In genomic region chr2:241099246-241099645, GRCh38 we compare ENCODE assay signal across 21 cellular contexts. TPM values are rescaled to one million over a fixed set of nuclear protein-coding genes. Genes with fewer than 3 reads are reported as not detected.
DNase-seq lines count a peak whose midpoint lies in the region; ATAC-seq and TF ChIP-seq lines count a peak whose summit lies in the region.
"Had no signal": no experiment of that assay in that cellular context is flagged by ENCODE, and none has a peak within 500 bp of the region (broad histone marks: within the 10 kb centered on the region; RNA-seq: fewer than 3 reads in every experiment).

No MANE protein-coding gene starts in this region.

- H3K27me3 ChIP-seq in Karpas-422 (ENCODE audit: low read length): no peaks in the 10 kb centered on the region
- no peaks in the 10 kb centered on the region for H3K27me3 ChIP-seq in effector memory CD4-positive, alpha-beta T cell (replicated peaks; ENCODE audit: control insufficient read depth, insufficient read depth, low read length, poor library complexity, severe bottlenecking)
- H3K27me3 ChIP-seq in breast epithelium: no peaks in the 10 kb centered on the region
- H3K27me3 ChIP-seq: BE2C, foreskin keratinocyte, Peyer's patch, tibial artery had no signal

- no peak overlapping the region for H2AFZ ChIP-seq in Karpas-422 (ENCODE audit: low read length)
- H2AFZ ChIP-seq: parathyroid adenoma had no signal

- TF ChIP-seq POLR2A in breast epithelium (IDR thresholded peaks at IDR 0.05): no peak
- TF ChIP-seq POLR2A in GM18505 (IDR thresholded peaks at IDR 0.05; ENCODE audit: borderline replicate concordance, extremely low read depth, insufficient read depth, insufficient read length): no peak

- no peaks in the 10 kb centered on the region for H3K9me2 ChIP-seq in Karpas-422 (replicated peaks; ENCODE audit: insufficient read depth, low read length)

- H3K79me2 ChIP-seq in Karpas-422 (ENCODE audit: low read length): peaks cover 79% of the 10 kb centered on the region

- no peak for DNase-seq in Karpas-422
- DNase-seq in effector memory CD4-positive, alpha-beta T cell: no peak
- no peak for DNase-seq in breast epithelium (ENCODE audit: low spot score in 2 of 2)
- DNase-seq: BE2C; dermis blood vessel endothelial cell; foreskin keratinocyte; hippocampal formation; kidney; NCI-H187; NCI-H345; stimulated activated naive CD4-positive, alpha-beta T cell; tibial artery had no signal

- no peak for TF ChIP-seq CTCF in 22Rv1 (IDR thresholded peaks at IDR 0.05)
- no peak for TF ChIP-seq CTCF in C4-2B (conservative IDR thresholded peaks at IDR 0.05)
- no peak for TF ChIP-seq CTCF in breast epithelium (IDR thresholded peaks at IDR 0.05)

- intact Hi-C loops in breast epithelium (cut with DNase I; ENCODE audit: low total_unique reads): no loop called here

- no peak overlapping the region for H3K9ac ChIP-seq in Karpas-422 (ENCODE audit: low read length)
- H3K9ac ChIP-seq: parathyroid adenoma had no signal

- peak overlapping the region; percentile 84 for H3K4me2 ChIP-seq in Karpas-422 (ENCODE audit: low read depth, low read length, poor library complexity, severe bottlenecking)

- H3K27ac ChIP-seq in 22Rv1 (peak overlapping the region; percentile 100), C4-2B (peak overlapping the region; percentile 18; the same call in 1 of the 2 replicates), Karpas-422 (ENCODE audit: low read length) (no peak overlapping the region), breast epithelium (no peak overlapping the region)
- H3K27ac ChIP-seq in effector memory CD4-positive, alpha-beta T cell (ENCODE audit: insufficient read depth, low read length, poor library complexity, severe bottlenecking): peak overlapping the region; percentile 14
- H3K27ac ChIP-seq: epithelial cell of prostate, foreskin keratinocyte, HL-60, parathyroid adenoma, Peyer's patch, tibial artery had no signal

- H3K4me1 ChIP-seq in Karpas-422 (ENCODE audit: low read length) (peaks cover 37% of the 10 kb centered on the region), breast epithelium (no peaks in the 10 kb centered on the region)
- peaks cover 34% of the 10 kb centered on the region for H3K4me1 ChIP-seq in effector memory CD4-positive, alpha-beta T cell (ENCODE audit: control insufficient read depth, insufficient read depth, low read length, poor library complexity, severe bottlenecking)
- H3K4me1 ChIP-seq: BE2C, foreskin keratinocyte, parathyroid adenoma had no signal

- no peaks in the 10 kb centered on the region for H4K20me1 ChIP-seq in Karpas-422 (ENCODE audit: insufficient read depth, low read depth, low read length)

- H3K36me3 ChIP-seq in Karpas-422 (ENCODE audit: insufficient read depth, low read length): peaks cover 33% of the 10 kb centered on the region; the same call in 1 of the 2 replicates
- H3K36me3 ChIP-seq in effector memory CD4-positive, alpha-beta T cell (ENCODE audit: control insufficient read depth, insufficient read depth, low read length): peaks cover 49% of the 10 kb centered on the region
- H3K36me3 ChIP-seq in breast epithelium: peaks cover 5% of the 10 kb centered on the region

- H3K9me3 ChIP-seq in Karpas-422 (ENCODE audit: low read length) (no peaks in the 10 kb centered on the region), breast epithelium (no peaks in the 10 kb centered on the region)
- H3K9me3 ChIP-seq in effector memory CD4-positive, alpha-beta T cell (ENCODE audit: control insufficient read depth, low read length): no peaks in the 10 kb centered on the region
- H3K9me3 ChIP-seq: BE2C, Peyer's patch, tibial artery had no signal

- ATAC-seq in GM19463 (IDR thresholded peaks at IDR 0.05; ENCODE audit: unreplicated experiment) (no peak), GM18505 (IDR thresholded peaks at IDR 0.05; ENCODE audit: unreplicated experiment) (no peak)
- ATAC-seq: foreskin keratinocyte, sciatic nerve had no signal

- H3K4me3 ChIP-seq in Karpas-422 (ENCODE audit: low read length): no peak overlapping the region
- no peak overlapping the region for H3K4me3 ChIP-seq in effector memory CD4-positive, alpha-beta T cell (ENCODE audit: insufficient read depth, low read depth, low read length, poor library complexity, severe bottlenecking)
- no peak overlapping the region for H3K4me3 ChIP-seq in breast epithelium
- H3K4me3 ChIP-seq: Peyer's patch, tibial artery had no signal

RNA-seq across cellular contexts. Expression of gene MTERF4, which starts 2.8 kb away (rescaled TPM):
- 45.1 and 49.5 TPM in 2 replicates for total RNA-seq in Karpas-422 (2014; rRNA removed; shearing (Covaris generic); ENCODE audit: low replicate concordance)
- 10 to 100 TPM; 35.7 to 54.6 (median 50.2) TPM for total RNA-seq in breast epithelium

RNA-seq across cellular contexts. Expression of gene PASK, which starts 50.0 kb away (rescaled TPM):
- 17.0 and 23.9 TPM in 2 replicates for total RNA-seq in Karpas-422 (2014; rRNA removed; shearing (Covaris generic); ENCODE audit: low replicate concordance)
- total RNA-seq in breast epithelium: 1 to 10 TPM; 4.3 to 7.3 (median 6.6) TPM

RNA-seq across cellular contexts. Expression of gene PPP1R7, which starts 51.0 kb away (rescaled TPM):
- 39.5 and 54.4 TPM in 2 replicates for total RNA-seq in Karpas-422 (2014; rRNA removed; shearing (Covaris generic); ENCODE audit: low replicate concordance)
- 10 to 100 TPM; 39.4 to 50.9 (median 43.6) TPM for total RNA-seq in breast epithelium

Comparison
In these comparisons a context has a peak if more than half of its experiments do, and no peak if none do; other contexts are left out.
1. H3K27ac ChIP-seq: peak in 22Rv1 (single experiment), C4-2B (single experiment) and effector memory CD4-positive, alpha-beta T cell (single experiment); none in Karpas-422 (single experiment) and breast epithelium (0 of 2).